In genomic region chr6:10747251-10747972, GRCh38 we compare ENCODE assay signal across 8 cellular contexts. TPM values are rescaled to one million over a fixed set of nuclear protein-coding genes. Genes with fewer than 3 reads are reported as not detected.
A peak's percentile ranks its signal among the peaks of the same experiment; 100 is the strongest.
DNase-seq lines count a peak whose midpoint lies in the region; ATAC-seq and TF ChIP-seq lines count a peak whose summit lies in the region.

Gene TMEM14B (plus strand): TSS chr6:10747805. CDS start chr6:10749246, 1,441 bp downstream.

- ATAC-seq in HG02678 (IDR thresholded peaks at IDR 0.05; ENCODE audit: unreplicated experiment), result peak; percentile 96
- ATAC-seq in Right ventricle myocardium inferior, result peak; percentile 99

- H3K27me3 ChIP-seq in SU-DHL-6 (ENCODE audit: low read length), result no peaks in the 10 kb centered on the region
- H3K27me3 ChIP-seq in parathyroid adenoma (ENCODE audit: control insufficient read depth, insufficient read depth, low read length), result no peaks in the 10 kb centered on the region
- no peaks in the 10 kb centered on the region for H3K27me3 ChIP-seq in tibial nerve

- no peaks in the 10 kb centered on the region for H3K9me3 ChIP-seq in SU-DHL-6 (ENCODE audit: insufficient read depth, low read length)
- no peaks in the 10 kb centered on the region for H3K9me3 ChIP-seq in parathyroid adenoma (ENCODE audit: control insufficient read depth, low read length)
- no peaks in the 10 kb centered on the region for H3K9me3 ChIP-seq in tibial nerve

- no peaks in the 10 kb centered on the region for H4K20me1 ChIP-seq in SU-DHL-6 (ENCODE audit: low read depth, low read length)

- intact Hi-C loops in Right ventricle myocardium inferior (cut with DNase I), result loop anchor here (1.0 to 2.0 kb wide), 3 partner anchors 25 to 236 kb away; partner anchors contain the start of genes C6orf52 and PAK1IP1

- H3K4me1 ChIP-seq in parathyroid adenoma, result peaks cover 7% of the 10 kb centered on the region
- H3K4me1 ChIP-seq in tibial nerve, result peaks cover 9 to 36% (median 24%) of the 10 kb centered on the region in 4 donors

- 2% methylated on average over 31 of the region's 52 CpGs for WGBS in tibial nerve, 2 donors

- no peaks in the 10 kb centered on the region for H3K9me2 ChIP-seq in SU-DHL-6 (replicated peaks; ENCODE audit: insufficient read depth, low read length)

- H3K9ac ChIP-seq in SU-DHL-6 (ENCODE audit: low read length), result peak within 1 kb of the TSS; percentile 81
- H3K9ac ChIP-seq in parathyroid adenoma, result peak within 1 kb of the TSS; percentile 74

- H3K4me3 ChIP-seq in SU-DHL-6 (ENCODE audit: insufficient read depth, low read length, poor library complexity, severe bottlenecking), result peak within 1 kb of the TSS; percentile 87
- H3K4me3 ChIP-seq in parathyroid adenoma (ENCODE audit: low read depth, low read length), result peak within 1 kb of the TSS; percentile 95
- H3K4me3 ChIP-seq in tibial nerve, result peak within 1 kb of the TSS; percentile 64 to 76 (median 74)

- TF ChIP-seq EP300 in tibial nerve (IDR thresholded peaks at IDR 0.05), result peak; percentile 87 to 96

- peak; percentile 97 for TF ChIP-seq POLR2A in GM10847 (IDR thresholded peaks at IDR 0.05; ENCODE audit: extremely low read depth, insufficient read length)
- TF ChIP-seq POLR2A in tibial nerve (IDR thresholded peaks at IDR 0.05), result peak in 1 of 2 donors; percentile 71

- TF ChIP-seq CTCF in SU-DHL-6 (IDR thresholded peaks at IDR 0.05; ENCODE audit: insufficient read depth, low read length, poor library complexity, severe bottlenecking) (no peak), parathyroid adenoma (IDR thresholded peaks at IDR 0.05) (no peak), tibial nerve (IDR thresholded peaks at IDR 0.05) (peak in 1 of 5 experiments; percentile 41)

- peak within 1 kb of the TSS; percentile 53 for H3K27ac ChIP-seq in SU-DHL-6 (ENCODE audit: low read depth, low read length)
- H3K27ac ChIP-seq in parathyroid adenoma, result peak within 1 kb of the TSS; percentile 71
- H3K27ac ChIP-seq in tibial nerve, result peak within 1 kb of the TSS; percentile 69 to 89 (median 84)

- H3K36me3 ChIP-seq in SU-DHL-6 (ENCODE audit: low read length) (peaks cover 6% of the 10 kb centered on the region; the same call in 1 of the 2 replicates), parathyroid adenoma (ENCODE audit: control insufficient read depth, insufficient read depth, low read length) (no peaks in the 10 kb centered on the region), tibial nerve (peaks cover 0 to 41% (median 0%) of the 10 kb centered on the region in 3 donors)

- peak; percentile 99 for DNase-seq in NCI-H128 (lab: John Stamatoyannopoulos, UW; ENCODE audit: unreplicated experiment)
- DNase-seq in activated naive CD8-positive, alpha-beta T cell treated with anti-CD3 and anti-CD28 coated beads, Interleukin-2, amount 50 U/mL, for 16 hours (ENCODE audit: low read depth, low spot score), result peak; percentile 99
- DNase-seq in Right ventricle myocardium inferior (ENCODE audit: missing footprints), result peak; percentile 100
- DNase-seq in tibial nerve (ENCODE audit: low spot score in 2 of 2), result peak; percentile 99

- peak within 1 kb of the TSS; percentile 78 for H3K4me2 ChIP-seq in SU-DHL-6 (ENCODE audit: low read depth, low read length, poor library complexity, severe bottlenecking)
- H3K4me2 ChIP-seq in parathyroid adenoma (ENCODE audit: low read length), result peak within 1 kb of the TSS; percentile 82

- H3K79me2 ChIP-seq in SU-DHL-6 (ENCODE audit: insufficient read depth, low read length) (peaks cover 42% of the 10 kb centered on the region), parathyroid adenoma (peaks cover 22% of the 10 kb centered on the region)

- peak within 1 kb of the TSS; percentile 91 for H2AFZ ChIP-seq in SU-DHL-6 (ENCODE audit: low read depth, low read length, severe bottlenecking)
- H2AFZ ChIP-seq in parathyroid adenoma, result peak within 1 kb of the TSS; percentile 86

- peaks cover 15% of the 10 kb centered on the region for H3F3A ChIP-seq in SU-DHL-6 (ENCODE audit: insufficient read depth)

RNA-seq across cellular contexts. Expression of gene TMEM14B, which starts in this region (rescaled TPM):
- total RNA-seq in Right ventricle myocardium inferior (106 TPM), tibial nerve (10 to 100 TPM; 50.0 to 76.3 (median 60.1) TPM)

Comparison
In these comparisons a context has a peak if more than half of its experiments do, and no peak if none do; other contexts are left out.
1. Peak in every context shown above with its lines: DNase-seq, ATAC-seq, H3K4me3 ChIP-seq and H3K27ac ChIP-seq.